ENCODE assay signal across 9 cellular contexts in genomic region chr3:134364936-134365765, GRCh38. TPM values are rescaled to one million over a fixed set of nuclear protein-coding genes. Genes with fewer than 3 reads are reported as not detected.
DNase-seq lines count a peak whose midpoint lies in the region; ATAC-seq and TF ChIP-seq lines count a peak whose summit lies in the region.
"Had no signal": no experiment of that assay in that cellular context is flagged by ENCODE, and none has a peak within 500 bp of the region (broad histone marks: within the 10 kb centered on the region; RNA-seq: fewer than 3 reads in every experiment).

No MANE protein-coding gene starts in this region.

- in situ Hi-C loops in astrocyte of the spinal cord (cut with HindIII; ENCODE audit: low sequenced_read_pairs) (no loop called here), HAP-1 (cut with MboI; ENCODE audit: low sequenced_read_pairs) (no loop called here)

- H3K4me3 ChIP-seq in astrocyte of the spinal cord (ENCODE audit: low read depth, low read length): no peak overlapping the region
- no peak overlapping the region for H3K4me3 ChIP-seq in urinary bladder (ENCODE audit: low read depth, low read length)
- no peak overlapping the region for H3K4me3 ChIP-seq in HAP-1

- no peaks in the 10 kb centered on the region for H3K4me1 ChIP-seq in urinary bladder (ENCODE audit: insufficient read depth)
- peaks cover 16% of the 10 kb centered on the region for H3K4me1 ChIP-seq in HAP-1

- H3K36me3 ChIP-seq in urinary bladder (ENCODE audit: insufficient read depth) (peaks cover 2% of the 10 kb centered on the region), HAP-1 (replicated peaks) (peaks cover 94% of the 10 kb centered on the region)

- ATAC-seq in Right ventricle myocardium superior (ENCODE audit: poor library complexity): no peak
- ATAC-seq in GM21825 (IDR thresholded peaks at IDR 0.05; ENCODE audit: unreplicated experiment): no peak

- 42% methylated on average over 8 of the region's 8 CpGs for WGBS in urinary bladder

- H3K27me3 ChIP-seq in HAP-1 (ENCODE audit: low read depth): no peaks in the 10 kb centered on the region

- H3K27ac ChIP-seq in urinary bladder (ENCODE audit: low read depth): peak overlapping the region; percentile 13

- peak; percentile 66 for DNase-seq in cardiac septum (ENCODE audit: low spot score)
- no peak for DNase-seq in Right ventricle myocardium superior
- DNase-seq in astrocyte of the spinal cord (ENCODE audit: low read depth, low spot score): peak; percentile 50
- DNase-seq in mesenteric fat pad (ENCODE audit: low spot score): peak; percentile 76
- DNase-seq in NCI-H146 (lab: John Stamatoyannopoulos, UW): no peak
- DNase-seq in HAP-1 (ENCODE audit: low spot score in 2 of 2): no peak
- DNase-seq: naive B cell had no signal

- no peak for TF ChIP-seq CTCF in astrocyte of the spinal cord (IDR thresholded peaks at IDR 0.05; ENCODE audit: low read depth, low read length)

- no peaks in the 10 kb centered on the region for H3K9me3 ChIP-seq in HAP-1

- intact Hi-C loops in cardiac septum (cut with DNase I): loop anchor here (1.0 to 2.0 kb wide), 2 partner anchors 8 to 52 kb away; no protein-coding TSS in a partner anchor
- intact Hi-C loops in Right ventricle myocardium superior (cut with DNase I): no loop called here

RNA-seq across cellular contexts. Expression of gene AMOTL2, which starts 9.1 kb away (rescaled TPM):
- total RNA-seq in cardiac septum (64.6 TPM), Right ventricle myocardium superior (63.0 TPM), mesenteric fat pad (272 TPM), urinary bladder (37.0 TPM)
- polyA plus RNA-seq in urinary bladder: 49.6 TPM

Comparison
In these comparisons a context has a peak if more than half of its experiments do, and no peak if none do; other contexts are left out.
1. DNase-seq: peak in cardiac septum (single experiment), astrocyte of the spinal cord (single experiment) and mesenteric fat pad (single experiment); none in Right ventricle myocardium superior (single experiment), NCI-H146 (single experiment) and HAP-1 (0 of 2).